In the genomic region with DNA sequence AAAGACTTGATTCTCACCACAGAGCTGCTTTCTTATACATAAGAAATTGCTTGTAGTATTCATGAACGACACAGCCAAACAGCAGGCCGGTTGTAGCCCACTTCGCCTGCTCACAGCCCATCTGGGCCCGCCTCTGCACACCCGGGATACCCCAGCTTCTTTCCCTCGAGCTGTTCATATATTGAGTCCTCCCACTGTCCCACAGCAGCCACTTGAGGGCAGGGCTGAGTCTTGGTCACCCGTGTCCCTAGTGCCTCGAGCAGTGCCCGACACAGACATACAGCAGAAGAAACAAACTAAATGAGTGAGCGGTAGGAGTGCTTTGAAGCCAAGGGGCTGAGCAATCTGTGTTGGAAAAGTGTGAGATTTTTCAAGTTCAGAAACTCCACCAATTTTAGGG, we compare ENCODE assay signal across 9 cellular contexts.
A peak's percentile ranks its signal among the peaks of the same experiment; 100 is the strongest.
DNase-seq lines count a peak whose midpoint lies in the region; ATAC-seq and TF ChIP-seq lines count a peak whose summit lies in the region.
"Had no signal": no experiment of that assay in that cellular context is flagged by ENCODE, and none has a peak within 500 bp of the region (broad histone marks: within the 10 kb centered on the region; RNA-seq: fewer than 3 reads in every experiment).

No MANE protein-coding gene starts in this region.

- CTCF ChIA-PET in activated CD4-positive, alpha-beta T cell treated with anti-CD3 and anti-CD28 coated beads, Interleukin-2, amount 10 ng/mL, durations not matched to agents 7 days and 5 days (lab: Charles Lee) = interaction anchor here (0.6 kb wide), 1 partner anchor 755 kb away, joined by 3 read pairs; no protein-coding TSS in a partner anchor

- no peaks in the 10 kb centered on the region for H3K9me3 Mint-ChIP-seq in activated CD4-positive, alpha-beta T cell treated with anti-CD3 and anti-CD28 coated beads, Interleukin-2, amount 10 ng/mL, durations not matched to agents 7 days and 5 days
- H3K9me3 Mint-ChIP-seq: effector memory CD8-positive, alpha-beta T cell had no signal

- no peaks in the 10 kb centered on the region for H3K27me3 ChIP-seq in GM23248 (replicated peaks; ENCODE audit: insufficient read depth)
- no peaks in the 10 kb centered on the region for H3K27me3 ChIP-seq in sigmoid colon

- no peaks in the 10 kb centered on the region for H3K79me2 ChIP-seq in GM23248 (ENCODE audit: insufficient read depth)

- H3K4me2 ChIP-seq in GM23248 (ENCODE audit: unreplicated experiment) = no peak overlapping the region

- H3K27me3 Mint-ChIP-seq in activated CD4-positive, alpha-beta T cell treated with anti-CD3 and anti-CD28 coated beads, Interleukin-2, amount 10 ng/mL, durations not matched to agents 7 days and 5 days = no peaks in the 10 kb centered on the region

- no peak overlapping the region for H3K27ac ChIP-seq in GM23248
- peak overlapping the region in 3 of 4 donors; percentile 40 to 73 (median 43) for H3K27ac ChIP-seq in sigmoid colon

- no peak for TF ChIP-seq POLR2A in sigmoid colon (IDR thresholded peaks at IDR 0.05)

- intact Hi-C loops in Right ventricle myocardium superior (cut with DNase I) = no loop called here
- intact Hi-C loops in sigmoid colon (cut with DNase I) = loop anchor here (5.0 kb wide), 1 partner anchor 121 kb away; no protein-coding TSS in a partner anchor

- no peaks in the 10 kb centered on the region for H3K4me1 Mint-ChIP-seq in activated CD4-positive, alpha-beta T cell treated with anti-CD3 and anti-CD28 coated beads, Interleukin-2, amount 10 ng/mL, durations not matched to agents 7 days and 5 days

- H3K4me3 ChIP-seq in GM23248 (no peak overlapping the region), sigmoid colon (no peak overlapping the region)

- DNase-seq in GM23248 (peak; percentile 15), SK-N-DZ (ENCODE audit: low spot score) (peak; percentile 59), Right ventricle myocardium superior (peak; percentile 67), sigmoid colon (no peak), GM19240 (ENCODE audit: insufficient read length, low spot score) (no peak), pons (ENCODE audit: low spot score) (no peak), NCI-H1417 treated with DMSO at 0.1 percent for 48 hours (lab: John Stamatoyannopoulos, UW) (no peak)
- no peak for DNase-seq in activated CD4-positive, alpha-beta T cell treated with anti-CD3 and anti-CD28 coated beads, Interleukin-2, amount 10 ng/mL, durations not matched to agents 7 days and 5 days
- DNase-seq: effector memory CD8-positive, alpha-beta T cell had no signal

- no peak overlapping the region for H2AFZ ChIP-seq in GM23248

- ATAC-seq in Right ventricle myocardium superior (ENCODE audit: poor library complexity) = peak; percentile 65
- ATAC-seq: effector memory CD8-positive, alpha-beta T cell had no signal

- no peak overlapping the region for H3K4me3 Mint-ChIP-seq in activated CD4-positive, alpha-beta T cell treated with anti-CD3 and anti-CD28 coated beads, Interleukin-2, amount 10 ng/mL, durations not matched to agents 7 days and 5 days
- H3K4me3 Mint-ChIP-seq: effector memory CD8-positive, alpha-beta T cell had no signal

- TF ChIP-seq CTCF in sigmoid colon (IDR thresholded peaks at IDR 0.05) = peak in 1 of 4 experiments; percentile 24

- no peaks in the 10 kb centered on the region for H3F3A ChIP-seq in GM23248 (ENCODE audit: insufficient read depth)

- 88 to 90% methylated on average over 10 of the region's 10 CpGs for WGBS in GM23248 (ENCODE audit: low coverage in 1 of 2, low lambda C conversion rate in 2 of 2, missing lambda C conversion rate in 2 of 2), 2 experiments
- 79 to 82% methylated on average over 10 of the region's 10 CpGs for WGBS in sigmoid colon, 2 donors

- H3K9me2 ChIP-seq in GM23248 (ENCODE audit: insufficient read depth) = no peaks in the 10 kb centered on the region

- H3K9me3 ChIP-seq in GM23248 (ENCODE audit: low read depth) (no peaks in the 10 kb centered on the region), sigmoid colon (no peaks in the 10 kb centered on the region)

- no peaks in the 10 kb centered on the region for H4K20me1 ChIP-seq in GM23248 (ENCODE audit: insufficient read depth)

- H3K36me3 ChIP-seq in GM23248 (ENCODE audit: low read depth) = no peaks in the 10 kb centered on the region
- H3K36me3 ChIP-seq in sigmoid colon = peaks cover 0 to 20% (median 5%) of the 10 kb centered on the region in 4 donors

- no peak overlapping the region for H3K27ac Mint-ChIP-seq in activated CD4-positive, alpha-beta T cell treated with anti-CD3 and anti-CD28 coated beads, Interleukin-2, amount 10 ng/mL, durations not matched to agents 7 days and 5 days
- H3K27ac Mint-ChIP-seq: effector memory CD8-positive, alpha-beta T cell had no signal

- POLR2A ChIA-PET in activated CD4-positive, alpha-beta T cell treated with anti-CD3 and anti-CD28 coated beads, Interleukin-2, amount 10 ng/mL, durations not matched to agents 7 days and 5 days (lab: Charles Lee) = interaction anchor here (0.7 kb wide), 1 partner anchor 12 kb away, joined by 10 read pairs; no protein-coding TSS in a partner anchor

- H3K9ac ChIP-seq in GM23248 = no peak overlapping the region

- in situ Hi-C loops in GM23248 (cut with MboI) = no loop called here

- H3K4me1 ChIP-seq in GM23248 (ENCODE audit: insufficient read depth) = peaks cover 10% of the 10 kb centered on the region
- peaks cover 0 to 19% (median 15%) of the 10 kb centered on the region in 4 donors for H3K4me1 ChIP-seq in sigmoid colon

- no peaks in the 10 kb centered on the region for H3K36me3 Mint-ChIP-seq in activated CD4-positive, alpha-beta T cell treated with anti-CD3 and anti-CD28 coated beads, Interleukin-2, amount 10 ng/mL, durations not matched to agents 7 days and 5 days (ENCODE audit: low read depth)

- TF ChIP-seq EP300 in sigmoid colon (IDR thresholded peaks at IDR 0.05) = no peak

Comparison
In these comparisons a context has a peak if more than half of its experiments do, and no peak if none do; other contexts are left out.
1. DNase-seq: peak in GM23248 (single experiment), SK-N-DZ (single experiment) and Right ventricle myocardium superior (single experiment); none in sigmoid colon (single experiment), GM19240 (single experiment), pons (single experiment), activated CD4-positive, alpha-beta T cell treated with anti-CD3 and anti-CD28 coated beads, Interleukin-2, amount 10 ng/mL, durations not matched to agents 7 days and 5 days (single experiment) and NCI-H1417 treated with DMSO at 0.1 percent for 48 hours (single experiment).